Comparison of ENCODE assay signal across 9 cellular contexts in genomic region chr1:170707959-170708666, GRCh38. TPM values are rescaled to one million over a fixed set of nuclear protein-coding genes. Genes with fewer than 3 reads are reported as not detected.
DNase-seq lines count a peak whose midpoint lies in the region; ATAC-seq and TF ChIP-seq lines count a peak whose summit lies in the region.
"Had no signal": no experiment of that assay in that cellular context is flagged by ENCODE, and none has a peak within 500 bp of the region (broad histone marks: within the 10 kb centered on the region; RNA-seq: fewer than 3 reads in every experiment).

No MANE protein-coding gene starts in this region.

- ATAC-seq in HG03025 (IDR thresholded peaks at IDR 0.05; ENCODE audit: low FRiP score, unreplicated experiment): no peak
- ATAC-seq in HG03469 (IDR thresholded peaks at IDR 0.05; ENCODE audit: unreplicated experiment): no peak
- no peak for ATAC-seq in GM18858 (IDR thresholded peaks at IDR 0.05; ENCODE audit: unreplicated experiment)

- no peak overlapping the region for H3K4me3 ChIP-seq in retinal pigment epithelial cell (ENCODE audit: low read length)

- no peak for TF ChIP-seq CTCF in retinal pigment epithelial cell (conservative IDR thresholded peaks at IDR 0.05; ENCODE audit: low read depth, low read length)

- DNase-seq in GM03348 (ENCODE audit: low spot score) (peak; percentile 64), RPMI7951 (ENCODE audit: low read depth) (peak; percentile 96), fibroblast of peridontal ligament (ENCODE audit: extremely low read depth) (peak; percentile 96), retinal pigment epithelial cell (ENCODE audit: low read depth) (peak; percentile 95)
- no peak for DNase-seq in activated CD4-positive, alpha-beta T cell treated with anti-CD3 and anti-CD28 coated beads, Interleukin-2, amount 50 U/mL, for 1 hour
- DNase-seq: SIG-M5 had no signal

RNA-seq across cellular contexts. Expression of gene PRRX1, which starts 44.2 kb away (rescaled TPM):
- 41.5 and 52.6 TPM in 2 replicates for total RNA-seq in RPMI7951 (2014; rRNA removed; shearing (Covaris generic))
